Comparison of ENCODE assay signal across 14 cellular contexts in genomic region chr12:85423947-85424346, GRCh38.
DNase-seq lines count a peak whose midpoint lies in the region; ATAC-seq and TF ChIP-seq lines count a peak whose summit lies in the region.
"Had no signal": no experiment of that assay in that cellular context is flagged by ENCODE, and none has a peak within 500 bp of the region (broad histone marks: within the 10 kb centered on the region; RNA-seq: fewer than 3 reads in every experiment).

No MANE protein-coding gene starts in this region.

- peak overlapping the region; percentile 82; the same call in 1 of the 2 replicates for H3K4me2 ChIP-seq in MM.1S (ENCODE audit: low read depth, low read length)

- H3K9me3 ChIP-seq in MM.1S (replicated peaks; ENCODE audit: insufficient read depth, low read length) (no peaks in the 10 kb centered on the region), lower lobe of right lung (no peaks in the 10 kb centered on the region)

- peak overlapping the region; percentile 44; the same call in 1 of the 2 replicates for H3K9ac ChIP-seq in MM.1S (ENCODE audit: low read length)

- no peaks in the 10 kb centered on the region for H3K9me2 ChIP-seq in MM.1S (replicated peaks; ENCODE audit: insufficient read depth, low read length)

- H3K4me1 ChIP-seq in MM.1S (ENCODE audit: low read length) (no peaks in the 10 kb centered on the region), lower lobe of right lung (peaks cover 6% of the 10 kb centered on the region)

- intact Hi-C loops in lower lobe of right lung (cut with DNase I), result no loop called here

- H3K27me3 ChIP-seq in MM.1S (replicated peaks; ENCODE audit: insufficient read depth, low read length) (no peaks in the 10 kb centered on the region), lower lobe of right lung (ENCODE audit: low read depth) (no peaks in the 10 kb centered on the region)

- H3K79me2 ChIP-seq in MM.1S (ENCODE audit: low read length), result no peaks in the 10 kb centered on the region

- peak overlapping the region; percentile 56 for H3K4me3 ChIP-seq in MM.1S (ENCODE audit: low read length)
- no peak overlapping the region for H3K4me3 ChIP-seq in lower lobe of right lung

- DNase-seq in MM.1S (peak; percentile 43), lower lobe of right lung (no peak), germinal center (ENCODE audit: low spot score) (no peak), dermis blood vessel endothelial cell (no peak), NCI-H226 (no peak)
- DNase-seq: erythroblast, HFFc6, NCI-H510A, substantia nigra had no signal

- no peaks in the 10 kb centered on the region for H4K20me1 ChIP-seq in MM.1S (ENCODE audit: insufficient read depth, low read length)

- TF ChIP-seq CTCF in MM.1S (IDR thresholded peaks at IDR 0.05; ENCODE audit: low read length), result no peak
- TF ChIP-seq CTCF in lower lobe of right lung (IDR thresholded peaks at IDR 0.05), result no peak

- ATAC-seq in GM18517 (IDR thresholded peaks at IDR 0.05; ENCODE audit: unreplicated experiment), result peak; percentile 48
- ATAC-seq in GM21423 (IDR thresholded peaks at IDR 0.05; ENCODE audit: unreplicated experiment), result peak; percentile 65
- peak; percentile 65 for ATAC-seq in HG02981 (IDR thresholded peaks at IDR 0.05; ENCODE audit: unreplicated experiment)
- ATAC-seq in lower lobe of right lung, result no peak
- ATAC-seq: activated CD4-positive, CD25-positive, alpha-beta regulatory T cell treated with anti-CD3 and anti-CD28 coated beads, Interleukin-2, amount 50 U/mL, for 24 hours had no signal

- no peaks in the 10 kb centered on the region for H3K36me3 ChIP-seq in MM.1S (replicated peaks; ENCODE audit: insufficient read depth, low read length)
- H3K36me3 ChIP-seq in lower lobe of right lung, result no peaks in the 10 kb centered on the region

- peak overlapping the region; percentile 63; the same call in 1 of the 2 replicates for H2AFZ ChIP-seq in MM.1S (ENCODE audit: low read length)

- H3F3A ChIP-seq in MM.1S (ENCODE audit: insufficient read depth, low read length), result peaks cover 12% of the 10 kb centered on the region

- peak overlapping the region; percentile 69 for H3K27ac ChIP-seq in MM.1S (ENCODE audit: low read length)
- H3K27ac ChIP-seq in lower lobe of right lung, result no peak overlapping the region
- H3K27ac ChIP-seq: C4-2B had no signal

Comparison
In these comparisons a context has a peak if more than half of its experiments do, and no peak if none do; other contexts are left out.
1. ATAC-seq: peak in GM18517 (single experiment), GM21423 (single experiment) and HG02981 (single experiment); none in lower lobe of right lung (0 of 2).